31 cellular contexts compared by ENCODE assay signal in genomic region chr4:126890383-126890782, GRCh38.
"Had no signal": no experiment of that assay in that cellular context is flagged by ENCODE, and none has a peak within 500 bp of the region (broad histone marks: within the 10 kb centered on the region; RNA-seq: fewer than 3 reads in every experiment).

No MANE protein-coding gene starts in this region.

- H3K4me1 ChIP-seq: esophagus squamous epithelium, gastroesophageal sphincter had no signal

- ATAC-seq: activated CD4-positive, alpha-beta T cell treated with anti-CD3 and anti-CD28 coated beads for 36 hours; activated CD8-positive, alpha-beta memory T cell treated with anti-CD3 and anti-CD28 coated beads, Interleukin-2, amount 10 ng/mL, durations not matched to agents 7 days and 5 days; activated CD8-positive, alpha-beta T cell treated with anti-CD3 and anti-CD28 coated beads, Interleukin-2, amount 10 ng/mL, durations not matched to agents 7 days and 5 days; activated naive CD4-positive, alpha-beta T cell treated with anti-CD3 and anti-CD28 coated beads, Interleukin-2, amount 50 U/mL, for 72 hours; effector memory CD8-positive, alpha-beta T cell; gastroesophageal sphincter had no signal

- H3K4me3 ChIP-seq: esophagus squamous epithelium, gastroesophageal sphincter had no signal

- H3K9me3 ChIP-seq: esophagus squamous epithelium, gastroesophageal sphincter had no signal

- DNase-seq: activated CD4-positive, alpha-beta memory T cell treated with anti-CD3 and anti-CD28 coated beads for 36 hours; activated CD4-positive, alpha-beta T cell treated with anti-CD3 and anti-CD28 coated beads for 36 hours; activated CD4-positive, alpha-beta T cell treated with anti-CD3 and anti-CD28 coated beads, Interleukin-2, amount 10 ng/mL, durations not matched to agents 24 days and 14 days; activated CD4-positive, CD25-positive, alpha-beta regulatory T cell; activated CD4-positive, CD25-positive, alpha-beta regulatory T cell treated with anti-CD3 and anti-CD28 coated beads, Interleukin-2, amount 50 U/mL, for 72 hours; activated CD8-positive, alpha-beta memory T cell treated with anti-CD3 and anti-CD28 coated beads, Interleukin-2, amount 10 ng/mL, durations not matched to agents 7 days and 5 days; activated CD8-positive, alpha-beta memory T cell treated with anti-CD3 and anti-CD28 coated beads, Interleukin-2, amount 50 U/mL, for 4 hours; activated CD8-positive, alpha-beta T cell treated with anti-CD3 and anti-CD28 coated beads, Interleukin-2, amount 10 ng/mL, durations not matched to agents 7 days and 5 days; activated gamma-delta T cell; activated naive CD4-positive, alpha-beta T cell; activated naive CD4-positive, alpha-beta T cell treated with anti-CD3 and anti-CD28 coated beads, Interleukin-2, amount 10 ng/mL, durations not matched to agents 7 days and 5 days; activated naive CD8-positive, alpha-beta T cell treated with anti-CD3 and anti-CD28 coated beads, Interleukin-2, amount 10 ng/mL, durations not matched to agents 7 days and 5 days; activated T-cell treated with anti-CD3 and anti-CD28 coated beads, Interleukin-2, amount 50 U/mL, for 1 hour; activated T-cell treated with anti-CD3 and anti-CD28 coated beads, Interleukin-2, amount 50 U/mL, for 48 hours; amniotic stem cell; anterior cingulate cortex; cortex of kidney; dermis blood vessel endothelial cell; effector CD4-positive, alpha-beta T cell; effector memory CD8-positive, alpha-beta T cell; esophagus squamous epithelium; foreskin keratinocyte; head of caudate nucleus; T-helper 2 cell had no signal

- H3K4me1 Mint-ChIP-seq: activated CD4-positive, alpha-beta T cell treated with anti-CD3 and anti-CD28 coated beads for 36 hours; activated CD4-positive, alpha-beta T cell treated with anti-CD3 and anti-CD28 coated beads, Interleukin-2, amount 10 ng/mL, durations not matched to agents 24 days and 14 days; activated CD8-positive, alpha-beta memory T cell treated with anti-CD3 and anti-CD28 coated beads, Interleukin-2, amount 10 ng/mL, durations not matched to agents 7 days and 5 days; activated naive CD4-positive, alpha-beta T cell treated with anti-CD3 and anti-CD28 coated beads, Interleukin-2, amount 10 ng/mL, durations not matched to agents 7 days and 5 days; activated naive CD8-positive, alpha-beta T cell treated with anti-CD3 and anti-CD28 coated beads, Interleukin-2, amount 10 ng/mL, durations not matched to agents 7 days and 5 days; central memory CD8-positive, alpha-beta T cell had no signal

- H3K36me3 ChIP-seq: brain microvascular endothelial cell, esophagus squamous epithelium, gastroesophageal sphincter had no signal

- H3K27me3 ChIP-seq: brain microvascular endothelial cell, esophagus squamous epithelium, foreskin keratinocyte, gastroesophageal sphincter had no signal

- H3K27ac ChIP-seq: brain microvascular endothelial cell, epithelial cell of prostate, esophagus squamous epithelium, foreskin keratinocyte, gastroesophageal sphincter had no signal

- H3K4me3 Mint-ChIP-seq: activated CD4-positive, alpha-beta memory T cell treated with anti-CD3 and anti-CD28 coated beads for 36 hours; activated CD4-positive, alpha-beta T cell treated with anti-CD3 and anti-CD28 coated beads for 36 hours; activated CD4-positive, alpha-beta T cell treated with anti-CD3 and anti-CD28 coated beads, Interleukin-2, amount 10 ng/mL, durations not matched to agents 24 days and 14 days; activated CD8-positive, alpha-beta memory T cell treated with anti-CD3 and anti-CD28 coated beads, Interleukin-2, amount 10 ng/mL, durations not matched to agents 7 days and 5 days; activated CD8-positive, alpha-beta T cell treated with anti-CD3 and anti-CD28 coated beads, Interleukin-2, amount 10 ng/mL, durations not matched to agents 7 days and 5 days; activated naive CD4-positive, alpha-beta T cell treated with anti-CD3 and anti-CD28 coated beads, Interleukin-2, amount 10 ng/mL, durations not matched to agents 7 days and 5 days; activated naive CD8-positive, alpha-beta T cell treated with anti-CD3 and anti-CD28 coated beads, Interleukin-2, amount 10 ng/mL, durations not matched to agents 7 days and 5 days; activated T-helper 1 cell treated with anti-CD3 and anti-CD28 coated beads, Interleukin-12 subunit alpha, Interleukin-12 subunit beta, Interleukin-2, Interleukin-4 antibody, amounts not matched to agents 30 ng/mL and 10 ng/mL and 1 ng/mL, durations not matched to agents 14 hours and 24 hours and 36 hours; central memory CD8-positive, alpha-beta T cell; effector memory CD8-positive, alpha-beta T cell had no signal

- H3K27me3 Mint-ChIP-seq: activated CD4-positive, alpha-beta memory T cell treated with anti-CD3 and anti-CD28 coated beads for 36 hours; activated CD4-positive, alpha-beta T cell treated with anti-CD3 and anti-CD28 coated beads for 36 hours; activated CD4-positive, alpha-beta T cell treated with anti-CD3 and anti-CD28 coated beads, Interleukin-2, amount 10 ng/mL, durations not matched to agents 24 days and 14 days; activated CD8-positive, alpha-beta memory T cell treated with anti-CD3 and anti-CD28 coated beads, Interleukin-2, amount 10 ng/mL, durations not matched to agents 7 days and 5 days; activated naive CD4-positive, alpha-beta T cell treated with anti-CD3 and anti-CD28 coated beads, Interleukin-2, amount 10 ng/mL, durations not matched to agents 7 days and 5 days; activated naive CD8-positive, alpha-beta T cell treated with anti-CD3 and anti-CD28 coated beads, Interleukin-2, amount 10 ng/mL, durations not matched to agents 7 days and 5 days; central memory CD8-positive, alpha-beta T cell; effector memory CD8-positive, alpha-beta T cell had no signal

- H3K36me3 Mint-ChIP-seq: activated CD4-positive, alpha-beta memory T cell treated with anti-CD3 and anti-CD28 coated beads for 36 hours; activated CD8-positive, alpha-beta memory T cell treated with anti-CD3 and anti-CD28 coated beads, Interleukin-2, amount 10 ng/mL, durations not matched to agents 7 days and 5 days; activated naive CD4-positive, alpha-beta T cell treated with anti-CD3 and anti-CD28 coated beads, Interleukin-2, amount 10 ng/mL, durations not matched to agents 7 days and 5 days; activated naive CD4-positive, alpha-beta T cell treated with anti-CD3 and anti-CD28 coated beads, Interleukin-2, amount 50 U/mL, for 72 hours; activated naive CD8-positive, alpha-beta T cell treated with anti-CD3 and anti-CD28 coated beads, Interleukin-2, amount 10 ng/mL, durations not matched to agents 7 days and 5 days had no signal

- H3K27ac Mint-ChIP-seq: activated CD4-positive, alpha-beta memory T cell treated with anti-CD3 and anti-CD28 coated beads for 36 hours; activated CD4-positive, alpha-beta T cell treated with anti-CD3 and anti-CD28 coated beads for 36 hours; activated CD4-positive, alpha-beta T cell treated with anti-CD3 and anti-CD28 coated beads, Interleukin-2, amount 10 ng/mL, durations not matched to agents 24 days and 14 days; activated CD8-positive, alpha-beta memory T cell treated with anti-CD3 and anti-CD28 coated beads, Interleukin-2, amount 10 ng/mL, durations not matched to agents 7 days and 5 days; activated CD8-positive, alpha-beta T cell treated with anti-CD3 and anti-CD28 coated beads, Interleukin-2, amount 10 ng/mL, durations not matched to agents 7 days and 5 days; activated naive CD4-positive, alpha-beta T cell treated with anti-CD3 and anti-CD28 coated beads, Interleukin-2, amount 10 ng/mL, durations not matched to agents 7 days and 5 days; activated naive CD4-positive, alpha-beta T cell treated with anti-CD3 and anti-CD28 coated beads, Interleukin-2, amount 50 U/mL, for 72 hours; activated naive CD8-positive, alpha-beta T cell treated with anti-CD3 and anti-CD28 coated beads, Interleukin-2, amount 10 ng/mL, durations not matched to agents 7 days and 5 days; activated T-helper 1 cell treated with anti-CD3 and anti-CD28 coated beads, Interleukin-12 subunit alpha, Interleukin-12 subunit beta, Interleukin-2, Interleukin-4 antibody, amounts not matched to agents 30 ng/mL and 10 ng/mL and 1 ng/mL, durations not matched to agents 14 hours and 24 hours and 36 hours; activated T-helper 2 cell treated with anti-CD3 and anti-CD28 coated beads, Interferon-gamma antibody, Interleukin-2, Interleukin-4, amounts not matched to agents 10 μg/mL and 5 μg/mL and 100 μg/mL, durations not matched to agents 14 hours and 24 hours and 36 hours; effector memory CD8-positive, alpha-beta T cell had no signal

- H3K9me3 Mint-ChIP-seq: activated CD4-positive, alpha-beta T cell treated with anti-CD3 and anti-CD28 coated beads, Interleukin-2, amount 10 ng/mL, durations not matched to agents 24 days and 14 days; activated naive CD8-positive, alpha-beta T cell treated with anti-CD3 and anti-CD28 coated beads, Interleukin-2, amount 10 ng/mL, durations not matched to agents 7 days and 5 days had no signal
